27 cellular contexts compared by ENCODE assay signal in the genomic region with DNA sequence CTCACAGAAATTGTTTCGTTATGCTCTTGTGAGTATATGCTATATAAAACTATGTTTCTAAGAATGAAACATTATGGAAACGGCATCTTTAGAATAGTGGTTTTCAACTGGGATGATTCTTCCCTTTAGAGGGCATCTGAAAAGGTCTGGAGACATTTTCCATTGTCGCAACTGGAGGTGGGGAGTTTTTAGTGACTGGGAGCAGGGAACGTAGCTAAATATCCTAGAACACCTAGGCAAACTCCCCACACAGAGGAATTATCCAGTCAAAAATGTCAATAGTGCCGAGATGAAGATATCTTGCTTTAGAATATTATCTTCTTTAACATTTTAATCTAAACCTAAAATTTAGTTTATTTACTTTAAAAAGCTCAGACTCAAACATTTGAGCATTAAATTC.
"Had no signal": no experiment of that assay in that cellular context is flagged by ENCODE, and none has a peak within 500 bp of the region (broad histone marks: within the 10 kb centered on the region; RNA-seq: fewer than 3 reads in every experiment).

No MANE protein-coding gene starts in this region.

- H3K4me1 ChIP-seq: stomach, suprapubic skin, testis, thyroid gland, tibial artery, tibial nerve, transverse colon, upper lobe of left lung, upper lobe of right lung, uterus, vagina had no signal

- ATAC-seq: stimulated activated effector memory CD8-positive, alpha-beta T cell treated with anti-CD3 and anti-CD28 coated beads, Interleukin-12 subunit alpha, Interleukin-12 subunit beta, amount 100 ng/mL, for 72 hours; stimulated activated memory B cell treated with anti-CD40 and anti-IgM and Interleukin-4, amounts not matched to agents 10 μg/mL and 1 μg/mL and 100 μg/mL, for 72 hours; stimulated activated naive B cell treated with anti-CD40 and anti-IgM and Interleukin-4, amounts not matched to agents 10 μg/mL and 1 μg/mL and 100 μg/mL, for 72 hours; stimulated activated naive CD8-positive, alpha-beta T cell treated with anti-CD3 and anti-CD28 coated beads, Interleukin-15, amount 100 ng/mL, for 72 hours; stimulated activated naive CD8-positive, alpha-beta T cell treated with anti-CD3 and anti-CD28 coated beads, Interleukin-15, Interleukin-2, amounts not matched to agents 100 U/mL and 50 U/mL, for 24 hours; upper lobe of right lung had no signal

- H3K4me3 ChIP-seq: stomach, suprapubic skin, testis, thoracic aorta, thyroid gland, tibial artery, tibial nerve, transverse colon, upper lobe of left lung, upper lobe of right lung, uterus, vagina had no signal

- H3K36me3 ChIP-seq: stomach, suprapubic skin, thoracic aorta, thyroid gland, tibial artery, tibial nerve, transverse colon, upper lobe of left lung, upper lobe of right lung, uterus, vagina had no signal

- H3K27ac ChIP-seq: stomach, suprapubic skin, testis, thoracic aorta, thyroid gland, tibial artery, tibial nerve, transverse colon, upper lobe of left lung, upper lobe of right lung, uterus, vagina had no signal

- H3K27me3 ChIP-seq: stomach, suprapubic skin, testis, thyroid gland, tibial artery, tibial nerve, transverse colon, upper lobe of left lung, upper lobe of right lung, uterus, vagina had no signal

- FAIRE-seq: urothelium cell line had no signal

- H3K9me3 ChIP-seq: stomach, suprapubic skin, testis, thoracic aorta, thyroid gland, tibial artery, tibial nerve, transverse colon, upper lobe of left lung, upper lobe of right lung, uterus, vagina had no signal

- DNase-seq: stimulated activated CD4-positive, alpha-beta T cell treated with anti-CD3 and anti-CD28 coated beads, Interleukin-2, amount 100 ng/mL, for 48 hours; stimulated activated CD4-positive, alpha-beta T cell treated with anti-CD3 and anti-CD28 coated beads, Interleukin-4, amount 100 ng/mL, for 1 hour; stimulated activated CD4-positive, alpha-beta T cell treated with anti-CD3 and anti-CD28 coated beads, Interleukin-4, amount 100 ng/mL, for 24 hours; stimulated activated CD4-positive, alpha-beta T cell treated with anti-CD3 and anti-CD28 coated beads, Interleukin-4, amount 100 ng/mL, for 4 hours; stimulated activated CD8-positive, alpha-beta memory T cell treated with anti-CD3 and anti-CD28 coated beads, Interleukin-4, amount 100 ng/mL, for 48 hours; stimulated activated naive B cell treated with anti-CD40 and anti-IgM and Interleukin-4, amounts not matched to agents 10 μg/mL and 1 μg/mL and 100 μg/mL, for 72 hours; stimulated activated naive CD4-positive, alpha-beta T cell; stimulated activated naive CD4-positive, alpha-beta T cell treated with Interleukin-2 at 50 U/mL for 16 hours; stimulated activated naive CD8-positive, alpha-beta T cell treated with anti-CD3 and anti-CD28 coated beads, Interleukin-15, amount 100 ng/mL, for 72 hours; stimulated activated naive CD8-positive, alpha-beta T cell treated with anti-CD3 and anti-CD28 coated beads, Interleukin-15, Interleukin-2, amounts not matched to agents 100 U/mL and 50 U/mL, for 24 hours; stomach; substantia nigra; testis; thyroid gland; tibial artery; transverse colon; trophoblast cell; upper lobe of left lung; upper lobe of right lung; uterus had no signal
